Comparison of ENCODE assay signal across 16 cellular contexts in genomic region chr1:178188306-178188705, GRCh38.
"Had no signal": no experiment of that assay in that cellular context is flagged by ENCODE, and none has a peak within 500 bp of the region (broad histone marks: within the 10 kb centered on the region; RNA-seq: fewer than 3 reads in every experiment).

No MANE protein-coding gene starts in this region.

- H3K27ac ChIP-seq: tibial artery had no signal

- H3K9me3 ChIP-seq: tibial artery had no signal

- H3K27me3 ChIP-seq: tibial artery had no signal

- H3K36me3 ChIP-seq: tibial artery had no signal

- H3K4me3 Mint-ChIP-seq: activated CD4-positive, alpha-beta T cell treated with anti-CD3 and anti-CD28 coated beads, Interleukin-2, amount 10 ng/mL, durations not matched to agents 24 days and 14 days; activated CD8-positive, alpha-beta T cell treated with anti-CD3 and anti-CD28 coated beads for 36 hours; activated naive CD8-positive, alpha-beta T cell treated with anti-CD3 and anti-CD28 coated beads for 36 hours; activated T-helper 17 cell treated with anti-CD3 and anti-CD28 coated beads, Interleukin-2, amount 50 U/mL, for 72 hours; immature natural killer cell; nephron; stimulated activated naive B cell treated with anti-CD40 and anti-IgM and Interleukin-4, amounts not matched to agents 10 μg/mL and 1 μg/mL and 100 μg/mL, for 72 hours had no signal

- H3K27me3 Mint-ChIP-seq: activated CD8-positive, alpha-beta T cell treated with anti-CD3 and anti-CD28 coated beads for 36 hours; activated T-helper 17 cell treated with anti-CD3 and anti-CD28 coated beads, Interleukin-2, amount 50 U/mL, for 72 hours had no signal

- H3K4me1 Mint-ChIP-seq: activated CD4-positive, alpha-beta T cell treated with anti-CD3 and anti-CD28 coated beads, Interleukin-2, amount 10 ng/mL, durations not matched to agents 24 days and 14 days; activated naive CD8-positive, alpha-beta T cell treated with anti-CD3 and anti-CD28 coated beads for 36 hours; activated T-helper 17 cell treated with anti-CD3 and anti-CD28 coated beads, Interleukin-2, amount 50 U/mL, for 72 hours; immature natural killer cell; nephron had no signal

- ATAC-seq: activated CD8-positive, alpha-beta T cell treated with anti-CD3 and anti-CD28 coated beads for 36 hours; activated T-helper 17 cell treated with anti-CD3 and anti-CD28 coated beads, Interleukin-2, amount 50 U/mL, for 72 hours; stimulated activated naive B cell treated with anti-CD40 and anti-IgM and Interleukin-4, amounts not matched to agents 10 μg/mL and 1 μg/mL and 100 μg/mL, for 72 hours had no signal

- H3K36me3 Mint-ChIP-seq: activated naive CD8-positive, alpha-beta T cell treated with anti-CD3 and anti-CD28 coated beads for 36 hours; immature natural killer cell; stimulated activated naive B cell treated with anti-CD40 and anti-IgM and Interleukin-4, amounts not matched to agents 10 μg/mL and 1 μg/mL and 100 μg/mL, for 72 hours had no signal

- H3K27ac Mint-ChIP-seq: activated CD4-positive, alpha-beta T cell treated with anti-CD3 and anti-CD28 coated beads, Interleukin-2, amount 10 ng/mL, durations not matched to agents 24 days and 14 days; activated CD8-positive, alpha-beta T cell treated with anti-CD3 and anti-CD28 coated beads for 36 hours; activated naive CD8-positive, alpha-beta T cell treated with anti-CD3 and anti-CD28 coated beads for 36 hours; activated T-helper 17 cell treated with anti-CD3 and anti-CD28 coated beads, Interleukin-2, amount 50 U/mL, for 72 hours; immature natural killer cell; nephron; stimulated activated naive B cell treated with anti-CD40 and anti-IgM and Interleukin-4, amounts not matched to agents 10 μg/mL and 1 μg/mL and 100 μg/mL, for 72 hours had no signal

- DNase-seq: activated CD4-positive, alpha-beta T cell treated with anti-CD3 and anti-CD28 coated beads, Interleukin-2, amount 10 ng/mL, durations not matched to agents 24 days and 14 days; activated CD8-positive, alpha-beta T cell treated with anti-CD3 and anti-CD28 coated beads for 36 hours; activated naive CD4-positive, alpha-beta T cell; activated naive CD8-positive, alpha-beta T cell treated with anti-CD3 and anti-CD28 coated beads for 36 hours; activated T-cell treated with anti-CD3 and anti-CD28 coated beads, Interleukin-2, amount 50 U/mL, for 1 hour; amniotic stem cell; immature natural killer cell; kidney glomerular epithelial cell; nucleus accumbens; retina; stimulated activated naive B cell treated with anti-CD40 and anti-IgM and Interleukin-4, amounts not matched to agents 10 μg/mL and 1 μg/mL and 100 μg/mL, for 72 hours; T-helper 1 cell; T-helper 9 cell; tibial artery had no signal

- H3K9me3 Mint-ChIP-seq: activated CD4-positive, alpha-beta T cell treated with anti-CD3 and anti-CD28 coated beads, Interleukin-2, amount 10 ng/mL, durations not matched to agents 24 days and 14 days; activated CD8-positive, alpha-beta T cell treated with anti-CD3 and anti-CD28 coated beads for 36 hours; activated naive CD8-positive, alpha-beta T cell treated with anti-CD3 and anti-CD28 coated beads for 36 hours had no signal
